1 cellular context compared by ENCODE assay signal in the genomic region with DNA sequence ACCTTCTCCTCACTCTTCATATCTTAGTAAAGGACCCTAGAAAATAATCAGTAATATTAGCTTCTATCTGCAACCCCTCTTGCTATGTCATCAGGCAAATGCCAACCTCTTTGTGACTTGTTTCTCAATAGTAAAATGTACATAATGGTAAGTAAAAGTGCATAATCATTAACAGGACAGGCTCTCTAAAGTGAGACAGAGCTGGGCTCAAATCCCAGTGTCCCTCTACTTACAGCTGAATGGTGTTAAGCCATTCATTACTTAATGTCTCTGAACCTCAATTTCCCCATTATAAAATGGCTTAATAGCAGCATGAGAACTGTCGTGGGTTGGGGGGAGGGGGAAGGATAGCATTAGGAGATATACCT.
TF ChIP-seq lines count a peak whose summit lies in the region.

No MANE protein-coding gene starts in this region.

TF ChIP-seq in GM12878, 131 proteins besides CTCF, POLR2A, EP300 and RAD21 (continued from another document):
- no peak for TF ChIP-seq SKIL (IDR thresholded peaks at IDR 0.05; ENCODE audit: low read depth, poor library complexity, severe bottlenecking)
- TF ChIP-seq RB1 (IDR thresholded peaks at IDR 0.05; ENCODE audit: borderline replicate concordance), result no peak
- TF ChIP-seq CEBPB (IDR thresholded peaks at IDR 0.05; ENCODE audit: borderline replicate concordance in 1 of 2, low read depth in 2 of 2, low read length in 2 of 2), result no peak
- TF ChIP-seq CBFB (IDR thresholded peaks at IDR 0.05; ENCODE audit: low read depth), result no peak
- TF ChIP-seq SREBF2 (IDR thresholded peaks at IDR 0.05; ENCODE audit: low read length), result no peak
- no peak for TF ChIP-seq SRF (IDR thresholded peaks at IDR 0.05; ENCODE audit: low read depth in 2 of 2, low read length in 2 of 2)
- TF ChIP-seq PAX8 (IDR thresholded peaks at IDR 0.05), result no peak
- TF ChIP-seq EED (IDR thresholded peaks at IDR 0.05; ENCODE audit: low read depth), result no peak
- TF ChIP-seq RBBP5 (conservative IDR thresholded peaks at IDR 0.05), result no peak
- TF ChIP-seq TBL1XR1 (IDR thresholded peaks at IDR 0.05; ENCODE audit: low read depth, low read length), result no peak
- TF ChIP-seq MYC (IDR thresholded peaks at IDR 0.05; ENCODE audit: insufficient read depth, insufficient read length, insufficient replicate concordance, low read length, severe bottlenecking), result no peak
- TF ChIP-seq SMAD1 (IDR thresholded peaks at IDR 0.05; ENCODE audit: low read depth, partially characterized antibody), result no peak
- TF ChIP-seq E4F1 (IDR thresholded peaks at IDR 0.05; ENCODE audit: borderline replicate concordance, partially characterized antibody), result no peak
- no peak for TF ChIP-seq ZNF24 (IDR thresholded peaks at IDR 0.05)
- no peak for TF ChIP-seq NR2C2 (IDR thresholded peaks at IDR 0.05; ENCODE audit: borderline replicate concordance, control insufficient read depth, insufficient read length, low read depth)
- no peak for TF ChIP-seq HDAC2 (IDR thresholded peaks at IDR 0.05)
